11 cellular contexts compared by ENCODE assay signal in the genomic region with DNA sequence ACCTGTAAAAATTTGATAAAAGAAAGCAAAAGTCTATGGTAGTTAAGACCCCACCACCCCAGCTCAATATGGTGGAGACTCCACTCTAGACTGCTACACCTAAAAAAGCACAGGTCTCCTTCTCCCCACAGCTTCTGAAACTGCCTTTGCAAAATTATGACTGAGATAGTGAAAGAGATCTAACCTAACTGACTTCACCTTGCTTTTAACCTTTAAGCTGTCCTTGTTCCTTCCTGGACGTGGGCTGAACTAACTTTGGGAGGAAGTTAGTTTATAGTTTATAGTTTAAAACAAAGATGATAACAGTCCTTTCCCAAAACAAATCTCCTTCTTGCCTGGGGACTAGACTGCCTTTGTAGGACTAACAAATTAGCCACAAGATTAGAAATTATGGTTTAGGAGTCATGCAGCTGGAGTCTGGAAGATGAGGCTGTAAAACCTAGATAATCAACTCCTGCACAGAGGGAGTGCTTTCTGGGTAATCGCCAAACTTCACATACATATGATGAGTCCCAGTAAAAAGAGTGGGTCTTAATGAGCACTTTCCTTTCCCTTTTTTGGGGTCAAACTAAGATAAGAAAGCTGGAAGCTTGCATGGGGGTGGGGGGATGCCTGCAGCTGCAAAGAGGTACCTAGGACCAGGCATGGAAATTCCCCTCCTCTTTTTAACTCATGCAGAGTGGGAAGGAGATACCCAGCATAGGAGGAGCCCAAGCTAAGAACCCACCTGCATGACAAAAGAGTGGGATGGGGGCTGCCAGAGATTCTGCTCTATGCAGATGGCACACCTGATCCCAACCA. TPM values are rescaled to one million over a fixed set of nuclear protein-coding genes. Genes with fewer than 3 reads are reported as not detected.
DNase-seq lines count a peak whose midpoint lies in the region; ATAC-seq, FAIRE-seq and TF ChIP-seq lines count a peak whose summit lies in the region.
"Had no signal": no experiment of that assay in that cellular context is flagged by ENCODE, and none has a peak within 500 bp of the region (broad histone marks: within the 10 kb centered on the region; RNA-seq: fewer than 3 reads in every experiment).

No MANE protein-coding gene starts in this region.

- no peaks in the 10 kb centered on the region for H3K9me3 Mint-ChIP-seq in H9
- H3K9me3 Mint-ChIP-seq: activated B cell treated with CpG ODN at 0.5 μM for 24 hours had no signal

- no peak overlapping the region for H2BK12ac ChIP-seq in H9 (ENCODE audit: insufficient read length, low read depth, low read length)

- H3K79me2 ChIP-seq in H9 (ENCODE audit: insufficient read depth, low read length): no peaks in the 10 kb centered on the region

- no peaks in the 10 kb centered on the region for H3K27me3 ChIP-seq in H9 (ENCODE audit: insufficient read depth, low read length)
- no peaks in the 10 kb centered on the region for H3K27me3 ChIP-seq in mucosa of rectum (ENCODE audit: control insufficient read depth in 2 of 2, insufficient read depth in 2 of 2, low read length in 2 of 2)
- H3K27me3 ChIP-seq: neutrophil had no signal

- no peak overlapping the region for H3K4me3 ChIP-seq in Jurkat, Clone E6-1 (ENCODE audit: low read length)
- H3K4me3 ChIP-seq in mucosa of rectum (ENCODE audit: low read length in 2 of 2) (no peak overlapping the region), foreskin fibroblast (ENCODE audit: low read depth in 1 of 2, low read length in 2 of 2) (no peak overlapping the region)

- no peaks in the 10 kb centered on the region for H3K36me3 ChIP-seq in mucosa of rectum (ENCODE audit: control insufficient read depth in 2 of 2, insufficient read depth in 2 of 2, low read length in 2 of 2)
- H3K36me3 ChIP-seq: neutrophil had no signal

- H4K20me1 ChIP-seq in H9 (ENCODE audit: control insufficient read depth, insufficient read depth, insufficient read length): no peaks in the 10 kb centered on the region

- H3K14ac ChIP-seq in H9 (ENCODE audit: insufficient read depth, low read length): no peak overlapping the region

- no peaks in the 10 kb centered on the region for H3K23me2 ChIP-seq in H9 (ENCODE audit: insufficient read length, low read depth, low read length, poor library complexity, severe bottlenecking)

- H3K4ac ChIP-seq in H9 (ENCODE audit: low read depth, low read length): no peak overlapping the region

- no CpG with 5 or more reads among the region's 2 CpGs for WGBS in H9 (ENCODE audit: extremely low coverage, insufficient read length, low lambda C conversion rate)

- no peak overlapping the region for H2BK15ac ChIP-seq in H9 (ENCODE audit: low read depth, low read length)

- no peak overlapping the region for H2AFZ ChIP-seq in H9 (ENCODE audit: low read length)

- no peak overlapping the region for H3K9ac ChIP-seq in H9 (ENCODE audit: extremely low read depth, insufficient read length, low read length)
- H3K9ac ChIP-seq in mucosa of rectum (ENCODE audit: low read depth in 1 of 2, low read length in 2 of 2): no peak overlapping the region

- H4K5ac ChIP-seq in H9 (ENCODE audit: insufficient read length, low read depth, low read length): no peak overlapping the region

- no peak for TF ChIP-seq CTCF in H9 (conservative IDR thresholded peaks at IDR 0.05)
- TF ChIP-seq CTCF in foreskin fibroblast (IDR thresholded peaks at IDR 0.05; ENCODE audit: low read depth, low read length): no peak

- no peak overlapping the region for H2BK120ac ChIP-seq in H9 (ENCODE audit: low read depth, low read length, poor library complexity, severe bottlenecking)

- H2BK5ac ChIP-seq in H9 (ENCODE audit: insufficient read length, low read length): no peak overlapping the region

- ATAC-seq in GM19025 (IDR thresholded peaks at IDR 0.05; ENCODE audit: low read depth, unreplicated experiment): peak; percentile 87

- FAIRE-seq in RCC 7860 (lab: Jason Lieb, UNC): no peak

- H4K91ac ChIP-seq in H9 (ENCODE audit: insufficient read length, low read depth, low read length): no peak overlapping the region

- peaks cover 12% of the 10 kb centered on the region; the same call in 1 of the 2 replicates for H3K4me1 ChIP-seq in H9 (ENCODE audit: insufficient read depth, low read length)
- H3K4me1 ChIP-seq in mucosa of rectum (ENCODE audit: control insufficient read depth in 2 of 2, insufficient read depth in 2 of 2, low read length in 2 of 2): peaks cover 22 to 56% of the 10 kb centered on the region in 2 donors

- H3K27ac ChIP-seq in H9 (ENCODE audit: insufficient read length, low read depth, low read length): no peak overlapping the region
- peak overlapping the region; percentile 29 to 65 for H3K27ac ChIP-seq in mucosa of rectum (ENCODE audit: low read depth in 2 of 2, low read length in 2 of 2)
- H3K27ac ChIP-seq: neutrophil had no signal

- H3K18ac ChIP-seq in H9 (ENCODE audit: insufficient read length, low read depth, low read length): no peak overlapping the region

- no peaks in the 10 kb centered on the region for H3K79me1 ChIP-seq in H9 (ENCODE audit: insufficient read depth, low read depth, low read length, poor library complexity, severe bottlenecking)

- H3K36me3 Mint-ChIP-seq in H9 (ENCODE audit: insufficient read depth in 1 of 3, low read depth in 3 of 3): no peaks in the 10 kb centered on the region

- no peak overlapping the region for H3K4me3 Mint-ChIP-seq in H9
- H3K4me3 Mint-ChIP-seq: activated B cell treated with CpG ODN at 0.5 μM for 24 hours had no signal

- H3K4me1 Mint-ChIP-seq in H9: peaks cover 28 to 29% of the 10 kb centered on the region in 2 experiments
- H3K4me1 Mint-ChIP-seq: activated B cell treated with CpG ODN at 0.5 μM for 24 hours had no signal

- no peak overlapping the region; a peak in 1 of 7 replicates for H3K27ac Mint-ChIP-seq in H9
- H3K27ac Mint-ChIP-seq: activated B cell treated with CpG ODN at 0.5 μM for 24 hours had no signal

- H2AK5ac ChIP-seq in H9 (ENCODE audit: insufficient read length, low read length): no peak overlapping the region

- no peak overlapping the region for H3T11ph ChIP-seq in H9 (ENCODE audit: low read length)

- peak overlapping the region; percentile 31 for H3K4me2 ChIP-seq in H9 (ENCODE audit: insufficient read depth, insufficient read length, low read length)

- no peak for DNase-seq in H9
- peak; percentile 78 for DNase-seq in Jurkat, Clone E6-1 (ENCODE audit: low read depth, low spot score)
- DNase-seq in RCC 7860 (ENCODE audit: low spot score): no peak
- no peak for DNase-seq in foreskin fibroblast
- DNase-seq in kidney tubule cell (ENCODE audit: low spot score): no peak
- DNase-seq: activated B cell treated with CpG ODN at 0.5 μM for 24 hours, caudate nucleus, NCI-H446 treated with DMSO at 0.1 percent for 48 hours had no signal

- H3K27me3 Mint-ChIP-seq in H9 (ENCODE audit: low read depth): no peaks in the 10 kb centered on the region
- H3K27me3 Mint-ChIP-seq: activated B cell treated with CpG ODN at 0.5 μM for 24 hours had no signal

- H4K8ac ChIP-seq in H9 (replicated peaks; ENCODE audit: insufficient read length, low read depth, low read length): no peak overlapping the region

- no peak overlapping the region for H2BK20ac ChIP-seq in H9 (ENCODE audit: low read depth, low read length, poor library complexity, severe bottlenecking)

- H3K9me3 ChIP-seq in H9 (ENCODE audit: control insufficient read depth, low read depth, low read length): no peaks in the 10 kb centered on the region
- H3K9me3 ChIP-seq in mucosa of rectum (ENCODE audit: control insufficient read depth in 2 of 2, low read length in 2 of 2): no peaks in the 10 kb centered on the region
- H3K9me3 ChIP-seq: neutrophil had no signal

- H3K23ac ChIP-seq in H9 (ENCODE audit: insufficient read length, low read depth, low read length): no peak overlapping the region

- no peak overlapping the region for H3K56ac ChIP-seq in H9 (ENCODE audit: insufficient read length, low read depth, low read length)

RNA-seq across cellular contexts. Expression of a gene that starts 17.5 kb away (rescaled TPM):
- 0.31 and 0.64 TPM in 2 replicates for total RNA-seq in H9 (2021)
- 1.5 TPM for polyA plus RNA-seq in Jurkat, Clone E6-1 (2012; ENCODE audit: insufficient read depth, insufficient read length)
- total RNA-seq: activated B cell treated with CpG ODN at 0.5 μM for 24 hours had no signal

RNA-seq across cellular contexts. Expression of a gene that starts 36.2 kb away (rescaled TPM):
- total RNA-seq in H9 (2021): 47.9 and 48.2 TPM in 2 replicates
- polyA plus RNA-seq in Jurkat, Clone E6-1 (2012; ENCODE audit: insufficient read depth, insufficient read length): 30.0 TPM

RNA-seq across cellular contexts. Expression of a gene that starts 59.5 kb away (rescaled TPM):
- 2,077 and 2,145 TPM in 2 replicates for total RNA-seq in H9 (2021)
- polyA plus RNA-seq in Jurkat, Clone E6-1 (2012; ENCODE audit: insufficient read depth, insufficient read length): 2,053 TPM
